Comparison of ENCODE assay signal across 15 cellular contexts in the genomic region with DNA sequence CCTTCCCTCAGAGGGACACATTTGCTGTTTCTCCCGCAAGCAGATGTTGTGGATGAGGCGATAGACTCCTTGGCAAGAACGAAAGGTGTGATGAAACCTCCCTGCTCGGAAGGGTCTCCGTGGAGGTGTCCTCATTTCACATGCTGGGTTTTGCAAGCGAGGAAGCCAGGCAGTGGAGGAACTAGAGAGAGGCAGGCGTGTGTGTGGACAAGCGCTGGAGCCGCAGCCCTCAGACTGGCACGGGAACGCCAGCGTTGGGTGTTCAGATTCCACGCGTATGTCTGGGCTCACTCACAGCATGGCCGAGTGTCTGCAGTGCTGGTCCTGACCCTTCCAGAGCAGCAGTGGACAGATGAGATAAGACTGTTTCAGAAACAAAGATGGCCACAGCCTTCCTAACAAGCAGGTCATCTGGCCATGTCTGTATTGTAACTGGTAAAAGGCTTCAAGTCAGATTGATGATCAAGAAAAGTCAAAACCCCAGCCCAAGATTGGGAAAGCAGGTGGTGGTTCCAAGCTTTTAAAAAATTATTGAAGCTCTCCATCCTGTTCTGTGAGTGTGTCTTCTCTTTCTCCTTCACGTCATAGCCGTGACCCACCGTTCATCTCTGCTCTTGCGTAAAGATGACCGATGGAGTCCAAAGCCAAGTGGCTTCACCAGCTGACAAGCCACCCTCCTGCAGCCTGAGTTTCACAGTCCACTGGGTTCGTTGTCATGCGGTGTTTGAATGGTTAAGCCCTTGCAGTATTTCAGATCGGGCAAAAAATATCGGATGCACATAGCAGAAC. TPM values are rescaled to one million over a fixed set of nuclear protein-coding genes. Genes with fewer than 3 reads are reported as not detected.
DNase-seq lines count a peak whose midpoint lies in the region; ATAC-seq and TF ChIP-seq lines count a peak whose summit lies in the region.
"Had no signal": no experiment of that assay in that cellular context is flagged by ENCODE, and none has a peak within 500 bp of the region (broad histone marks: within the 10 kb centered on the region; RNA-seq: fewer than 3 reads in every experiment).

No MANE protein-coding gene starts in this region.

- peaks cover 5 to 19% of the 10 kb centered on the region in 2 experiments for H3K36me3 ChIP-seq in SK-N-SH (replicated peaks in 1 of 2; ENCODE audit: control insufficient read depth in 1 of 2, insufficient read depth in 2 of 2, low read length in 1 of 2)
- peaks cover 3% of the 10 kb centered on the region for H3K36me3 ChIP-seq in brain microvascular endothelial cell (replicated peaks)
- peaks cover 33% of the 10 kb centered on the region for H3K36me3 ChIP-seq in lower lobe of right lung

- TF ChIP-seq CTCF in SK-N-SH (IDR thresholded peaks at IDR 0.05) (no peak), brain microvascular endothelial cell (IDR thresholded peaks at IDR 0.05; ENCODE audit: low read depth, low read length, missing control alignments) (no peak), lower lobe of right lung (IDR thresholded peaks at IDR 0.05) (no peak), GM13976 (IDR thresholded peaks at IDR 0.05; ENCODE audit: borderline replicate concordance, control extremely low read depth, extremely low read depth, insufficient read depth, missing control alignments) (no peak)

- 94% methylated on average over 18 of the region's 24 CpGs for whole genome bisulfite sequencing in SK-N-SH (ENCODE audit: low lambda C conversion rate)

- no peak overlapping the region for H3K4me3 Mint-ChIP-seq in stimulated activated naive B cell treated with anti-CD40 and anti-IgM and Interleukin-4, amounts not matched to agents 10 μg/mL and 1 μg/mL and 100 μg/mL, for 72 hours
- H3K4me3 Mint-ChIP-seq: activated CD8-positive, alpha-beta T cell treated with anti-CD3 and anti-CD28 coated beads, Interleukin-2, amount 10 ng/mL, durations not matched to agents 7 days and 5 days had no signal

- H3K27me3 Mint-ChIP-seq in stimulated activated naive B cell treated with anti-CD40 and anti-IgM and Interleukin-4, amounts not matched to agents 10 μg/mL and 1 μg/mL and 100 μg/mL, for 72 hours: no peaks in the 10 kb centered on the region

- H3K9me3 ChIP-seq in SK-N-SH (no peaks in the 10 kb centered on the region), lower lobe of right lung (no peaks in the 10 kb centered on the region)
- H3K9me3 ChIP-seq: gastrocnemius medialis, testis had no signal

- H3K9ac ChIP-seq in SK-N-SH: peak overlapping the region; percentile 34; the same call in 1 of the 2 replicates

- no peak for TF ChIP-seq EP300 in SK-N-SH (IDR thresholded peaks at IDR 0.05; ENCODE audit: borderline replicate concordance in 1 of 2, low read depth in 1 of 2, low read length in 1 of 2)

- in situ Hi-C loops in brain microvascular endothelial cell (cut with HindIII; ENCODE audit: low pct_ligation_motif_present, low sequenced_read_pairs): no loop called here
- in situ Hi-C loops in GM13976 (cut with MboI; ENCODE audit: low sequenced_read_pairs, unreplicated experiment): no loop called here

- peak overlapping the region; percentile 0; the same call in 1 of the 2 replicates for H3K4me2 ChIP-seq in SK-N-SH

- TF ChIP-seq RAD21 in SK-N-SH (IDR thresholded peaks at IDR 0.05; ENCODE audit: low read length): no peak

- H3K4me3 ChIP-seq in SK-N-SH (ENCODE audit: low read depth in 2 of 2, low read length in 1 of 2) (no peak overlapping the region), brain microvascular endothelial cell (ENCODE audit: low read depth, low read length) (no peak overlapping the region), lower lobe of right lung (no peak overlapping the region)
- H3K4me3 ChIP-seq: gastrocnemius medialis, testis had no signal

- H3K27me3 ChIP-seq in SK-N-SH (ENCODE audit: insufficient read depth): no peaks in the 10 kb centered on the region
- H3K27me3 ChIP-seq in brain microvascular endothelial cell (replicated peaks): no peaks in the 10 kb centered on the region
- H3K27me3 ChIP-seq in lower lobe of right lung (ENCODE audit: low read depth): no peaks in the 10 kb centered on the region
- H3K27me3 ChIP-seq: gastrocnemius medialis, testis had no signal

- no peaks in the 10 kb centered on the region for H3K79me2 ChIP-seq in SK-N-SH (ENCODE audit: insufficient read depth)

- no peak overlapping the region for H2AFZ ChIP-seq in SK-N-SH (ENCODE audit: low read depth)

- H3K4me1 Mint-ChIP-seq in stimulated activated naive B cell treated with anti-CD40 and anti-IgM and Interleukin-4, amounts not matched to agents 10 μg/mL and 1 μg/mL and 100 μg/mL, for 72 hours: peaks cover 11 to 49% of the 10 kb centered on the region in 2 donors

- peaks cover 32 to 44% of the 10 kb centered on the region in 2 donors for H3K36me3 Mint-ChIP-seq in stimulated activated naive B cell treated with anti-CD40 and anti-IgM and Interleukin-4, amounts not matched to agents 10 μg/mL and 1 μg/mL and 100 μg/mL, for 72 hours

- no peak for DNase-seq in SK-N-SH
- no peak for DNase-seq in brain microvascular endothelial cell
- DNase-seq in lower lobe of right lung: peak; percentile 41
- no peak for DNase-seq in stimulated activated naive B cell treated with anti-CD40 and anti-IgM and Interleukin-4, amounts not matched to agents 10 μg/mL and 1 μg/mL and 100 μg/mL, for 72 hours
- no peak for DNase-seq in activated CD8-positive, alpha-beta memory T cell treated with anti-CD3 and anti-CD28 coated beads for 24 hours
- no peak for DNase-seq in GM13976 (ENCODE audit: low spot score)
- DNase-seq: activated CD8-positive, alpha-beta T cell treated with anti-CD3 and anti-CD28 coated beads, Interleukin-2, amount 10 ng/mL, durations not matched to agents 7 days and 5 days; activated naive CD4-positive, alpha-beta T cell; Kasumi-1; NCI-H2107; NK-92 treated with Interleukin-12 subunit alpha and Interleukin-12 subunit beta, amount 100 ng/mL, for 24 hours; testis had no signal

- H3K27ac ChIP-seq in SK-N-SH (ENCODE audit: low read depth in 2 of 2, low read length in 1 of 2) (peak overlapping the region in 1 of 2 experiments; percentile 77), brain microvascular endothelial cell (peak overlapping the region; percentile 81), lower lobe of right lung (no peak overlapping the region)
- H3K27ac ChIP-seq: gastrocnemius medialis, testis had no signal

- no peaks in the 10 kb centered on the region for H3K9me2 ChIP-seq in SK-N-SH

- H3K4me1 ChIP-seq in SK-N-SH (ENCODE audit: control insufficient read depth in 1 of 2, insufficient read depth in 2 of 2, low read depth in 1 of 2, low read length in 1 of 2) (peaks cover 24% of the 10 kb centered on the region in 2 experiments; a peak in 3 of 4 replicates), lower lobe of right lung (peaks cover 17% of the 10 kb centered on the region)

- H4K20me1 ChIP-seq in SK-N-SH (ENCODE audit: insufficient read depth): no peaks in the 10 kb centered on the region

- POLR2A ChIA-PET in SK-N-SH (lab: Yijun Ruan, JAX): no interaction called here

- no peaks in the 10 kb centered on the region for H3K9me3 Mint-ChIP-seq in stimulated activated naive B cell treated with anti-CD40 and anti-IgM and Interleukin-4, amounts not matched to agents 10 μg/mL and 1 μg/mL and 100 μg/mL, for 72 hours

- peaks cover 23% of the 10 kb centered on the region for H3F3A ChIP-seq in SK-N-SH (replicated peaks; ENCODE audit: insufficient read depth)

- intact Hi-C loops in lower lobe of right lung (cut with DNase I): no loop called here

- CTCF ChIA-PET in SK-N-SH (lab: Yijun Ruan, JAX): interaction anchor here (0.8 kb wide), 1 partner anchor 12 kb away, joined by 3 read pairs; no protein-coding TSS in a partner anchor

- peak overlapping the region; percentile 31 for H3K27ac Mint-ChIP-seq in stimulated activated naive B cell treated with anti-CD40 and anti-IgM and Interleukin-4, amounts not matched to agents 10 μg/mL and 1 μg/mL and 100 μg/mL, for 72 hours
- H3K27ac Mint-ChIP-seq: activated CD8-positive, alpha-beta T cell treated with anti-CD3 and anti-CD28 coated beads, Interleukin-2, amount 10 ng/mL, durations not matched to agents 7 days and 5 days had no signal

- no peak for ATAC-seq in SK-N-SH treated with all-trans-retinoic acid at 6 μM for 48 hours
- ATAC-seq in lower lobe of right lung: no peak
- no peak for ATAC-seq in stimulated activated naive B cell treated with anti-CD40 and anti-IgM and Interleukin-4, amounts not matched to agents 10 μg/mL and 1 μg/mL and 100 μg/mL, for 72 hours (replicated peaks)
- no peak for ATAC-seq in HG02981 (IDR thresholded peaks at IDR 0.05; ENCODE audit: unreplicated experiment)
- ATAC-seq: activated CD8-positive, alpha-beta T cell treated with anti-CD3 and anti-CD28 coated beads, Interleukin-2, amount 10 ng/mL, durations not matched to agents 7 days and 5 days had no signal

TF ChIP-seq in SK-N-SH, 30 proteins besides CTCF, POLR2A, EP300 and RAD21:
- TF ChIP-seq ELF1 (IDR thresholded peaks at IDR 0.05) (no peak), GABPA (IDR thresholded peaks at IDR 0.05; ENCODE audit: low read depth) (no peak)
TF ChIP-seq in SK-N-SH: peak in this region for 0.

TF ChIP-seq in SK-N-SH treated with all-trans-retinoic acid at 6 μM for 48 hours, 23 proteins besides CTCF, POLR2A, EP300 and RAD21 (continues in another document):
- no peak for TF ChIP-seq ISL1 (CRISPR knock-in tag; IDR thresholded peaks at IDR 0.05)
- TF ChIP-seq ZNF565 (CRISPR knock-in tag; conservative IDR thresholded peaks at IDR 0.05; ENCODE audit: low read depth): no peak
- TF ChIP-seq ZC3H10 (CRISPR knock-in tag; IDR thresholded peaks at IDR 0.05): no peak
- TF ChIP-seq, protein P1, sequence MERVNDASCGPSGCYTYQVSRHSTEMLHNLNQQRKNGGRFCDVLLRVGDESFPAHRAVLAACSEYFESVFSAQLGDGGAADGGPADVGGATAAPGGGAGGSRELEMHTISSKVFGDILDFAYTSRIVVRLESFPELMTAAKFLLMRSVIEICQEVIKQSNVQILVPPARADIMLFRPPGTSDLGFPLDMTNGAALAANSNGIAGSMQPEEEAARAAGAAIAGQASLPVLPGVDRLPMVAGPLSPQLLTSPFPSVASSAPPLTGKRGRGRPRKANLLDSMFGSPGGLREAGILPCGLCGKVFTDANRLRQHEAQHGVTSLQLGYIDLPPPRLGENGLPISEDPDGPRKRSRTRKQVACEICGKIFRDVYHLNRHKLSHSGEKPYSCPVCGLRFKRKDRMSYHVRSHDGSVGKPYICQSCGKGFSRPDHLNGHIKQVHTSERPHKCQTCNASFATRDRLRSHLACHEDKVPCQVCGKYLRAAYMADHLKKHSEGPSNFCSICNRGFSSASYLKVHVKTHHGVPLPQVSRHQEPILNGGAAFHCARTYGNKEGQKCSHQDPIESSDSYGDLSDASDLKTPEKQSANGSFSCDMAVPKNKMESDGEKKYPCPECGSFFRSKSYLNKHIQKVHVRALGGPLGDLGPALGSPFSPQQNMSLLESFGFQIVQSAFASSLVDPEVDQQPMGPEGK (CRISPR knock-in tag; IDR thresholded peaks at IDR 0.05; ENCODE audit: borderline replicate concordance): no peak
- TF ChIP-seq OSR1 (CRISPR knock-in tag; IDR thresholded peaks at IDR 0.05): no peak
- no peak for TF ChIP-seq ZNF70 (CRISPR knock-in tag; IDR thresholded peaks at IDR 0.05)
- TF ChIP-seq ZFP3 (CRISPR knock-in tag; IDR thresholded peaks at IDR 0.05): no peak

RNA-seq across cellular contexts. Expression of gene NCS1, which starts 34.9 kb away (rescaled TPM):
- 40.6 and 52.9 TPM in 2 replicates for polyA plus RNA-seq in SK-N-SH (2012; rRNA removed)
- polyA plus RNA-seq in SK-N-SH (2012; cell fraction: cytosol; rRNA removed): 30.8 and 37.3 TPM in 2 replicates
- 21.5 and 23.7 TPM in 2 replicates for polyA plus RNA-seq in SK-N-SH (2012; cell fraction: nucleus; rRNA removed)
- 7.0 TPM for total RNA-seq in lower lobe of right lung
